Comparison of ENCODE assay signal across 8 cellular contexts in the genomic region with DNA sequence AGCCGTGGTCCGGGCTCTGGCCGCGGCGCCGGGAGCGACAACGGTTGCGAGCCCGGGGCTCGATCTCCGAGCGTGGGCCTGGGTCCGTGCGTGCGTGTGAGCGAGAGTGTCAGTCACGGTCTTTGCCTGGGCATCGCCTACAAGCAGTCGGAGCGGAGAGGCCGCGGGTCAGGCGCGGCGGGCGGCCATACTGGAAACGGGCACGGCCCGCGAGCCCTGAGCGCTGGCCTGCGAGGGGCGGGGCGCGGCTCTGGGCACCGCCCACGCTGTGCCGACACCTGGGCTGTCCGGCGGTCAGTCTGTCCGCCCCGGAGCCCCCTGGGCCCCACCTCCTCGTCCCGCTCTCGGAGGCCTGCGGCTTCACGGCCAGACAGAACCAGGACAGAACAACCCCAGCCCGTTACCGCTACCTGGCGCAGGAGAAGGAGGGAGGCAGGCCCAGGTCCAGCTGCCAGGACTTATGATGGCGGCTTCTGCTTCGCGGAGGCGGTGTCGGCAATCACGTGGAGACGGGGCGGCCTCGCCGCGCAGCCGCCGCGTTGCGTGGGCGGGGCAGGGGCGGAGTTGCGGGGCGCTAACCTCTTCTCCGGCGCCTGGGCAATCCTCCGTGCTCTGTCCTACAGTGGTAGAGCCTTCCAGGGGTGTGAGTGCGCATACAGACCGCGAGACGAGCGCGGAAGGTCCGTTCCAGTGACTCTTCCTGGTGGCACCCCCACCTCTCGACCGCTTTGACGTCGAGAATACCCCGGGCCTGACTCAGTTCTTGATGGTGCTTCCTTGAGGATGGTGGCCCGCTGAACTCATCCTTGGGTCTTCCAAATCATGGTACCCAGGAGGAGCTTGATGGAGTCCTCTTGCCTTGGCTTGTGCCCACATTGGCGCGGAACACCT. TPM values are rescaled to one million over a fixed set of nuclear protein-coding genes. Genes with fewer than 3 reads are reported as not detected.
DNase-seq lines count a peak whose midpoint lies in the region; ATAC-seq lines count a peak whose summit lies in the region.

A gene with protein sequence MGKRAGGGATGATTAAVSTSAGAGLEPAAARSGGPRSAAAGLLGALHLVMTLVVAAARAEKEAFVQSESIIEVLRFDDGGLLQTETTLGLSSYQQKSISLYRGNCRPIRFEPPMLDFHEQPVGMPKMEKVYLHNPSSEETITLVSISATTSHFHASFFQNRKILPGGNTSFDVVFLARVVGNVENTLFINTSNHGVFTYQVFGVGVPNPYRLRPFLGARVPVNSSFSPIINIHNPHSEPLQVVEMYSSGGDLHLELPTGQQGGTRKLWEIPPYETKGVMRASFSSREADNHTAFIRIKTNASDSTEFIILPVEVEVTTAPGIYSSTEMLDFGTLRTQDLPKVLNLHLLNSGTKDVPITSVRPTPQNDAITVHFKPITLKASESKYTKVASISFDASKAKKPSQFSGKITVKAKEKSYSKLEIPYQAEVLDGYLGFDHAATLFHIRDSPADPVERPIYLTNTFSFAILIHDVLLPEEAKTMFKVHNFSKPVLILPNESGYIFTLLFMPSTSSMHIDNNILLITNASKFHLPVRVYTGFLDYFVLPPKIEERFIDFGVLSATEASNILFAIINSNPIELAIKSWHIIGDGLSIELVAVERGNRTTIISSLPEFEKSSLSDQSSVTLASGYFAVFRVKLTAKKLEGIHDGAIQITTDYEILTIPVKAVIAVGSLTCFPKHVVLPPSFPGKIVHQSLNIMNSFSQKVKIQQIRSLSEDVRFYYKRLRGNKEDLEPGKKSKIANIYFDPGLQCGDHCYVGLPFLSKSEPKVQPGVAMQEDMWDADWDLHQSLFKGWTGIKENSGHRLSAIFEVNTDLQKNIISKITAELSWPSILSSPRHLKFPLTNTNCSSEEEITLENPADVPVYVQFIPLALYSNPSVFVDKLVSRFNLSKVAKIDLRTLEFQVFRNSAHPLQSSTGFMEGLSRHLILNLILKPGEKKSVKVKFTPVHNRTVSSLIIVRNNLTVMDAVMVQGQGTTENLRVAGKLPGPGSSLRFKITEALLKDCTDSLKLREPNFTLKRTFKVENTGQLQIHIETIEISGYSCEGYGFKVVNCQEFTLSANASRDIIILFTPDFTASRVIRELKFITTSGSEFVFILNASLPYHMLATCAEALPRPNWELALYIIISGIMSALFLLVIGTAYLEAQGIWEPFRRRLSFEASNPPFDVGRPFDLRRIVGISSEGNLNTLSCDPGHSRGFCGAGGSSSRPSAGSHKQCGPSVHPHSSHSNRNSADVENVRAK (N-terminal part only) (minus strand): TSS at position 215 of the 891 bp plus-strand sequence. CDS start 286 bp downstream, outside the sequence.

- H3K4me3 Mint-ChIP-seq in IgD-negative memory B cell = peak within 1 kb of the TSS; percentile 89 to 97 (median 94)

- H3K9me3 Mint-ChIP-seq in IgD-negative memory B cell = no peaks in the 10 kb centered on the region

- H3K27me3 Mint-ChIP-seq in IgD-negative memory B cell = no peaks in the 10 kb centered on the region

- no peaks in the 10 kb centered on the region for H3K36me3 Mint-ChIP-seq in IgD-negative memory B cell

- DNase-seq in DMS114 treated with DMSO at 0.1 percent for 48 hours (lab: John Stamatoyannopoulos, UW; ENCODE audit: unreplicated experiment) (peak; percentile 90), OCI-M1 (lab: John Stamatoyannopoulos, UW) (peak; percentile 96), activated T-cell treated with anti-CD3 and anti-CD28 coated beads for 24 hours (ENCODE audit: low read depth) (peak; percentile 95), epidermal melanocyte (ENCODE audit: insufficient read length, low spot score) (peak; percentile 91), middle frontal gyrus (ENCODE audit: extremely low spot score, low spot score) (peak; percentile 82)
- DNase-seq in stimulated activated CD8-positive, alpha-beta memory T cell treated with anti-CD3 and anti-CD28 coated beads, Interleukin-2, amount 100 ng/mL, for 1 hour (ENCODE audit: low read depth in 2 of 2) = peak; percentile 91 to 95

- H3K27ac Mint-ChIP-seq in IgD-negative memory B cell = peak within 1 kb of the TSS; percentile 93 to 97 (median 93)

- H3K4me1 Mint-ChIP-seq in IgD-negative memory B cell = peaks cover 24 to 32% (median 31%) of the 10 kb centered on the region in 3 donors

- ATAC-seq in GM21529 (IDR thresholded peaks at IDR 0.05; ENCODE audit: unreplicated experiment) = peak; percentile 72

RNA-seq across cellular contexts. Expression of the gene that starts here (rescaled TPM):
- 24.9 TPM for polyA plus RNA-seq in IgD-negative memory B cell

Comparison
In these comparisons a context has a peak if more than half of its experiments do, and no peak if none do; other contexts are left out.
1. Peak in every context shown above with its lines: DNase-seq and ATAC-seq.